1 cellular context compared by ENCODE assay signal in genomic region chr5:122384612-122385180, GRCh38.
TF ChIP-seq lines count a peak whose summit lies in the region.

No MANE protein-coding gene starts in this region.

TF ChIP-seq in H1, 55 proteins besides CTCF, POLR2A, EP300 and RAD21 (continued from another document):
- TF ChIP-seq, protein P1, sequence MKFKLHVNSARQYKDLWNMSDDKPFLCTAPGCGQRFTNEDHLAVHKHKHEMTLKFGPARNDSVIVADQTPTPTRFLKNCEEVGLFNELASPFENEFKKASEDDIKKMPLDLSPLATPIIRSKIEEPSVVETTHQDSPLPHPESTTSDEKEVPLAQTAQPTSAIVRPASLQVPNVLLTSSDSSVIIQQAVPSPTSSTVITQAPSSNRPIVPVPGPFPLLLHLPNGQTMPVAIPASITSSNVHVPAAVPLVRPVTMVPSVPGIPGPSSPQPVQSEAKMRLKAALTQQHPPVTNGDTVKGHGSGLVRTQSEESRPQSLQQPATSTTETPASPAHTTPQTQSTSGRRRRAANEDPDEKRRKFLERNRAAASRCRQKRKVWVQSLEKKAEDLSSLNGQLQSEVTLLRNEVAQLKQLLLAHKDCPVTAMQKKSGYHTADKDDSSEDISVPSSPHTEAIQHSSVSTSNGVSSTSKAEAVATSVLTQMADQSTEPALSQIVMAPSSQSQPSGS (IDR thresholded peaks at IDR 0.05; ENCODE audit: low read length), result no peak
- no peak for TF ChIP-seq CREB1 (IDR thresholded peaks at IDR 0.05)
- no peak for TF ChIP-seq GABPA (IDR thresholded peaks at IDR 0.05; ENCODE audit: borderline replicate concordance, insufficient read depth, low read length)
- TF ChIP-seq TBP (IDR thresholded peaks at IDR 0.05; ENCODE audit: low read depth, low read length), result no peak
- no peak for TF ChIP-seq BRCA1 (IDR thresholded peaks at IDR 0.05; ENCODE audit: low read depth, low read length)
- TF ChIP-seq USF2 (IDR thresholded peaks at IDR 0.05; ENCODE audit: low read length), result no peak
- TF ChIP-seq SP2 (IDR thresholded peaks at IDR 0.05; ENCODE audit: low read length), result no peak
- no peak for TF ChIP-seq PHF8 (conservative IDR thresholded peaks at IDR 0.05; ENCODE audit: low read depth, low read length)
- TF ChIP-seq KDM5A (IDR thresholded peaks at IDR 0.05; ENCODE audit: low read length), result no peak
- no peak for TF ChIP-seq TAF1 (IDR thresholded peaks at IDR 0.05; ENCODE audit: low read depth, low read length)
- no peak for TF ChIP-seq HDAC2 (IDR thresholded peaks at IDR 0.05; ENCODE audit: borderline replicate concordance in 1 of 2, low read depth in 2 of 2, low read length in 2 of 2)
